11 cellular contexts compared by ENCODE assay signal in the genomic region with DNA sequence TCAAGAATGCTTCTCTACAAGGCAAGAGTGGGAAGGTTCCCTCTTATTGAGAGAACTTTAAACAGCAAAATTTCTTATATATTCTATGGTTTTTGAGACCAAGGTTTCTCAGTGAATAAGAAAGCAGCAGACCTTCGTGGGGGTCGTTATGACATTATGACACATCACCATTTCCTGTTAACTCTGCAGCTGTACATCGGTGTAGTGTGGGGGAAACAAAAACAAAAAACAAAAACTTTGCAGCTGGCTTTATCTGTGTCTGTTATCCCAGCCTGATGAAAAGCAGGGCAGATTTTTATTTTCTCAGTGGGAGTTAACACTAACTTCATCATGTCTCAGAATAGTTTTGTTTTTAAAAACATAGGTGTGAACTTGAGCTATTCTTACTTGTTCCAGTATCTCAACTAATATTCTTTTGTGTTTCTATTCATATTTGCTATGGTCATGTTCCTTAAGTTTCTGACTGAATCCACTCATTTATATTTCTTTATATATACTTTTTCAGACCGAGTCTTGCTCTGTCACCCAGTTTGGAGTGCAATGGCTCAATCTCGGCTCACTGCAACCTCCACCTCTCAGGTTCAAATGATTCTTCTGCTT. TPM values are rescaled to one million over a fixed set of nuclear protein-coding genes. Genes with fewer than 3 reads are reported as not detected.
DNase-seq lines count a peak whose midpoint lies in the region; ATAC-seq and TF ChIP-seq lines count a peak whose summit lies in the region.
"Had no signal": no experiment of that assay in that cellular context is flagged by ENCODE, and none has a peak within 500 bp of the region (broad histone marks: within the 10 kb centered on the region; RNA-seq: fewer than 3 reads in every experiment).

No MANE protein-coding gene starts in this region.

- no peaks in the 10 kb centered on the region for H3K9me3 Mint-ChIP-seq in MCF 10A (ENCODE audit: unreplicated experiment)

- H3K27ac ChIP-seq in breast epithelium = no peak overlapping the region
- peak overlapping the region; percentile 20 for H3K27ac ChIP-seq in vagina
- H3K27ac ChIP-seq in ovary = no peak overlapping the region

- peaks cover 59% of the 10 kb centered on the region for H3K36me3 Mint-ChIP-seq in MCF 10A (ENCODE audit: insufficient read depth, unreplicated experiment)
- peaks cover 8% of the 10 kb centered on the region for H3K36me3 Mint-ChIP-seq in T-helper 17 cell (ENCODE audit: low read depth)

- DNase-seq in MCF 10A (ENCODE audit: unreplicated experiment) (no peak), breast epithelium (ENCODE audit: low spot score in 2 of 2) (no peak), T-helper 17 cell (no peak), fibroblast of the aortic adventitia (ENCODE audit: low read depth) (peak; percentile 7), vagina (ENCODE audit: extremely low spot score in 2 of 2) (no peak), NCI-H2196 treated with DMSO at 0.1 percent for 48 hours (lab: John Stamatoyannopoulos, UW; ENCODE audit: unreplicated experiment) (no peak), ovary (no peak)
- DNase-seq: effector memory CD4-positive, alpha-beta T cell had no signal

- TF ChIP-seq CTCF in MCF 10A (IDR thresholded peaks at IDR 0.05; ENCODE audit: unreplicated experiment) (no peak), breast epithelium (IDR thresholded peaks at IDR 0.05) (no peak), fibroblast of the aortic adventitia (IDR thresholded peaks at IDR 0.05; ENCODE audit: insufficient read depth, low read length) (no peak), vagina (IDR thresholded peaks at IDR 0.05) (no peak), ovary (IDR thresholded peaks at IDR 0.05) (no peak)

- TF ChIP-seq EP300 in ovary (IDR thresholded peaks at IDR 0.05) = no peak

- peak overlapping the region; percentile 61 for H3K4me3 Mint-ChIP-seq in MCF 10A (ENCODE audit: unreplicated experiment)
- H3K4me3 Mint-ChIP-seq in T-helper 17 cell = peak overlapping the region; percentile 100

- CTCF ChIA-PET in MCF 10A (lab: Yijun Ruan, JAX) = interaction anchor here (0.6 to 6.9 kb wide), 9 partner anchors 10 to 522 kb away, joined by 3 to 67 read pairs (median 6); a partner anchor contains a TSS

- 25 to 31% (median 27%) methylated on average over 5 of the region's 5 CpGs for WGBS in ovary, 3 donors

- H3K27me3 ChIP-seq in breast epithelium = no peaks in the 10 kb centered on the region
- no peaks in the 10 kb centered on the region for H3K27me3 ChIP-seq in vagina
- no peaks in the 10 kb centered on the region for H3K27me3 ChIP-seq in ovary

- ATAC-seq in T-helper 17 cell (no peak), HG03457 (IDR thresholded peaks at IDR 0.05; ENCODE audit: unreplicated experiment) (no peak)
- ATAC-seq: sciatic nerve had no signal

- no peaks in the 10 kb centered on the region for H3K27me3 Mint-ChIP-seq in MCF 10A (ENCODE audit: insufficient read depth, unreplicated experiment)
- no peaks in the 10 kb centered on the region for H3K27me3 Mint-ChIP-seq in T-helper 17 cell

- BruUV-seq in MCF 10A (replicated peaks; lab: Mats Ljungman, UMichigan) = no TSS peak

- peak overlapping the region; percentile 1 for H3K27ac Mint-ChIP-seq in MCF 10A (ENCODE audit: low read depth, unreplicated experiment)
- no peak overlapping the region for H3K27ac Mint-ChIP-seq in T-helper 17 cell

- H3K9me3 ChIP-seq in breast epithelium = no peaks in the 10 kb centered on the region
- no peaks in the 10 kb centered on the region for H3K9me3 ChIP-seq in T-helper 17 cell (ENCODE audit: control insufficient read depth, low read length, poor library complexity, severe bottlenecking)
- no peaks in the 10 kb centered on the region for H3K9me3 ChIP-seq in vagina
- H3K9me3 ChIP-seq in ovary = no peaks in the 10 kb centered on the region

- H3K36me3 ChIP-seq in breast epithelium = no peaks in the 10 kb centered on the region
- peaks cover 0 to 23% of the 10 kb centered on the region in 2 donors for H3K36me3 ChIP-seq in vagina
- H3K36me3 ChIP-seq in ovary = no peaks in the 10 kb centered on the region

- no peak overlapping the region for H3K4me3 ChIP-seq in breast epithelium
- H3K4me3 ChIP-seq in fibroblast of the aortic adventitia (ENCODE audit: low read depth, low read length) = no peak overlapping the region
- no peak overlapping the region for H3K4me3 ChIP-seq in vagina
- no peak overlapping the region for H3K4me3 ChIP-seq in ovary

- POLR2A ChIA-PET in MCF 10A (lab: Yijun Ruan, JAX) = interaction anchor here (0.5 to 9.6 kb wide), 16 partner anchors 10 to 817 kb away, joined by 3 to 153 read pairs (median 4); a partner anchor contains a TSS

- H3K4me1 Mint-ChIP-seq in MCF 10A (ENCODE audit: insufficient read depth, unreplicated experiment) (peaks cover 23% of the 10 kb centered on the region), T-helper 17 cell (peaks cover 35% of the 10 kb centered on the region)

- peaks cover 4 to 8% of the 10 kb centered on the region in 2 donors for H3K4me1 ChIP-seq in breast epithelium
- H3K4me1 ChIP-seq in vagina = peaks cover 37% of the 10 kb centered on the region
- H3K4me1 ChIP-seq in ovary (ENCODE audit: insufficient read depth) = peaks cover 2% of the 10 kb centered on the region

- intact Hi-C loops in MCF 10A (cut with micrococcal nuclease) (loop anchor here (5.0 kb wide), 1 partner anchor 125 kb away; no protein-coding TSS in a partner anchor), breast epithelium (cut with DNase I; ENCODE audit: low total_unique reads) (no loop called here), vagina (cut with DNase I) (no loop called here), ovary (cut with DNase I) (loop anchor here in 1 of 4 donors (5.0 kb wide), 1 partner anchor 65 kb away; a partner anchor contains a TSS)

- TF ChIP-seq POLR2A in breast epithelium (IDR thresholded peaks at IDR 0.05) (no peak), vagina (IDR thresholded peaks at IDR 0.05) (no peak), ovary (IDR thresholded peaks at IDR 0.05) (no peak)

RNA-seq across cellular contexts. Expression of a gene that starts 2.1 kb away (rescaled TPM):
- total RNA-seq in MCF 10A (2022) = 59.3 and 61.8 TPM in 2 replicates
- total RNA-seq in breast epithelium = 10 to 100 TPM; 17.6 to 25.3 (median 22.0) TPM
- 10 to 100 TPM; 31.7 to 37.6 TPM for total RNA-seq in T-helper 17 cell
- 21.6 and 26.2 TPM in 2 replicates for total RNA-seq in fibroblast of the aortic adventitia (ENCODE audit: low replicate concordance)
- 14.7 TPM for total RNA-seq in vagina
- 10 to 100 TPM; 16.0 to 24.4 (median 18.3) TPM for total RNA-seq in ovary
- 10 to 100 TPM; 13.1 to 13.2 TPM for polyA plus RNA-seq in ovary

RNA-seq across cellular contexts. Expression of a gene that starts 56.0 kb away (rescaled TPM):
- total RNA-seq in MCF 10A (2022) (not detected in 2 replicates), breast epithelium (under 1 TPM in 2 of 3 donors, not detected in 1; 0.88 to 0.96 TPM), T-helper 17 cell (not detected), fibroblast of the aortic adventitia (ENCODE audit: low replicate concordance) (0.09 TPM in 1 of 2 replicates, not detected in the other), vagina (2.7 TPM), ovary (100 to 1,000 TPM in 1 of 7 donors, 10 to 100 TPM in 5, 1 to 10 TPM in 1; 9.7 to 196 (median 21.4) TPM)
- polyA plus RNA-seq in ovary = 10 to 100 TPM; 20.3 to 37.2 TPM
- polyA plus RNA-seq: BJ had no signal
